Comparison of ENCODE assay signal across 20 cellular contexts in genomic region chr6:156601821-156602301, GRCh38.
"Had no signal": no experiment of that assay in that cellular context is flagged by ENCODE, and none has a peak within 500 bp of the region (broad histone marks: within the 10 kb centered on the region; RNA-seq: fewer than 3 reads in every experiment).

No MANE protein-coding gene starts in this region.

- H3K27me3 Mint-ChIP-seq: activated naive CD8-positive, alpha-beta T cell treated with anti-CD3 and anti-CD28 coated beads for 36 hours had no signal

- H3K36me3 Mint-ChIP-seq: activated naive CD8-positive, alpha-beta T cell treated with anti-CD3 and anti-CD28 coated beads for 36 hours; T-cell had no signal

- H3K36me3 ChIP-seq: heart left ventricle, tibial nerve, WERI-Rb-1 had no signal

- DNase-seq: activated CD4-positive, alpha-beta T cell treated with anti-CD3 and anti-CD28 coated beads, Interleukin-2, amount 50 U/mL, for 1 hour; activated CD4-positive, CD25-positive, alpha-beta regulatory T cell treated with anti-CD3 and anti-CD28 coated beads, Interleukin-2, amount 50 U/mL, for 72 hours; activated naive CD4-positive, alpha-beta T cell; activated naive CD8-positive, alpha-beta T cell treated with anti-CD3 and anti-CD28 coated beads for 36 hours; activated T-cell treated with anti-CD3 and anti-CD28 coated beads, Interleukin-2, amount 50 U/mL, for 24 hours; effector memory CD4-positive, alpha-beta T cell; islet precursor cell; left colon; naive thymus-derived CD8-positive, alpha-beta T cell; stimulated activated CD4-positive, alpha-beta T cell treated with anti-CD3 and anti-CD28 coated beads, Interleukin-1b, Interleukin-23, amount 100 ng/mL, for 48 hours; stimulated activated naive CD8-positive, alpha-beta T cell treated with anti-CD3 and anti-CD28 coated beads, Interleukin-15, amount 100 ng/mL, for 72 hours; T-cell; WERI-Rb-1 had no signal

- H3K27me3 ChIP-seq: heart left ventricle, tibial nerve had no signal

- H3K4me3 ChIP-seq: heart left ventricle, lung, tibial nerve had no signal

- H3K27ac ChIP-seq: WERI-Rb-1 had no signal

- H3K4me3 Mint-ChIP-seq: activated naive CD8-positive, alpha-beta T cell treated with anti-CD3 and anti-CD28 coated beads for 36 hours; activated T-cell treated with anti-CD3 and anti-CD28 coated beads, Interleukin-2, amount 50 U/mL, for 24 hours; activated T-helper 17 cell treated with anti-CD3 and anti-CD28 coated beads, Interleukin-2, amount 50 U/mL, for 72 hours; central memory CD8-positive, alpha-beta T cell; stimulated activated naive CD8-positive, alpha-beta T cell treated with anti-CD3 and anti-CD28 coated beads, Interleukin-15, amount 100 ng/mL, for 72 hours; T-cell; T-helper 2 cell treated with Interferon-gamma antibody and Interleukin-4, amounts not matched to agents 5 μg/mL and 100 μg/mL, for 36 hours had no signal

- ATAC-seq: activated T-helper 17 cell treated with anti-CD3 and anti-CD28 coated beads, Interleukin-2, amount 50 U/mL, for 72 hours; left colon; naive thymus-derived CD8-positive, alpha-beta T cell; stimulated activated naive CD8-positive, alpha-beta T cell treated with anti-CD3 and anti-CD28 coated beads, Interleukin-15, amount 100 ng/mL, for 72 hours; T-cell had no signal

- H3K4me1 Mint-ChIP-seq: activated T-helper 17 cell treated with anti-CD3 and anti-CD28 coated beads, Interleukin-2, amount 50 U/mL, for 72 hours; central memory CD8-positive, alpha-beta T cell; stimulated activated naive CD8-positive, alpha-beta T cell treated with anti-CD3 and anti-CD28 coated beads, Interleukin-15, amount 100 ng/mL, for 72 hours; T-cell had no signal

- H3K27ac Mint-ChIP-seq: activated naive CD8-positive, alpha-beta T cell treated with anti-CD3 and anti-CD28 coated beads for 36 hours; activated T-cell treated with anti-CD3 and anti-CD28 coated beads, Interleukin-2, amount 50 U/mL, for 24 hours; activated T-helper 17 cell treated with anti-CD3 and anti-CD28 coated beads, Interleukin-2, amount 50 U/mL, for 72 hours; naive thymus-derived CD8-positive, alpha-beta T cell; progenitor cell of endocrine pancreas; T-cell; T-helper 2 cell treated with Interferon-gamma antibody and Interleukin-4, amounts not matched to agents 5 μg/mL and 100 μg/mL, for 36 hours had no signal

- H3K9me3 Mint-ChIP-seq: central memory CD8-positive, alpha-beta T cell; T-helper 2 cell treated with Interferon-gamma antibody and Interleukin-4, amounts not matched to agents 5 μg/mL and 100 μg/mL, for 36 hours had no signal
